15 cellular contexts compared by ENCODE assay signal in the genomic region with DNA sequence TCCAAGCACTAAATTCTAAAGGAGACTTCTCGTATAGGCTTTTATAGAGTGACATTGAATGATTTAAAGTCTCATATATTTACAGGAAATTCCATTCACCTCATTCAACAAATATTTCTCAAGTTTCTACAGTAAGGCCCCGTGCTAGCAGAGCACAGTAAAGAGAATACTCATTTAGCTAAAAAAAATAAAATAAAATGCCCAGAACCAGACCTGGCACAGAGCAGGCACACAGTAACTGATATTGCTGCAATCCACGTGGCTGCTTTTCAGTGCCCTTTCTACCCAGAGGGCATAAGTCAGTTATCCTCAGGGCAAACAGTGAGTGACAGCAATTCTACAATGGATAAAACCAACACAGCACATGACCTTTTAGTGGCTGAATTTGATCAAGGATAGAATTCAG. TPM values are rescaled to one million over a fixed set of nuclear protein-coding genes. Genes with fewer than 3 reads are reported as not detected.
DNase-seq lines count a peak whose midpoint lies in the region; ATAC-seq, FAIRE-seq and TF ChIP-seq lines count a peak whose summit lies in the region.
"Had no signal": no experiment of that assay in that cellular context is flagged by ENCODE, and none has a peak within 500 bp of the region (broad histone marks: within the 10 kb centered on the region; RNA-seq: fewer than 3 reads in every experiment).

No MANE protein-coding gene starts in this region.

- CTCF ChIA-PET in AG04450 (lab: Charles Lee): interaction anchor here (1.4 kb wide), 1 partner anchor 325 kb away, joined by 3 read pairs; no protein-coding TSS in a partner anchor
- CTCF ChIA-PET in activated CD8-positive, alpha-beta T cell treated with anti-CD3 and anti-CD28 coated beads for 36 hours (lab: Charles Lee): no interaction called here

- no peaks in the 10 kb centered on the region for H4K20me1 ChIP-seq in astrocyte (ENCODE audit: insufficient read depth, low read length)
- H4K20me1 ChIP-seq: BLaER1 treated with 17β-estradiol and CSF1 and Interleukin-3, amounts not matched to agents 10 nM and 100 nM had no signal

- intact Hi-C loops in activated CD8-positive, alpha-beta T cell treated with anti-CD3 and anti-CD28 coated beads for 36 hours (cut with micrococcal nuclease): no loop called here

- H3K4me3 ChIP-seq in AG04450 (ENCODE audit: low read depth, low read length): no peak overlapping the region
- H3K4me3 ChIP-seq in astrocyte (ENCODE audit: insufficient read depth, low read depth, low read length): no peak overlapping the region
- H3K4me3 ChIP-seq in right atrium auricular region: no peak overlapping the region
- H3K4me3 ChIP-seq: BLaER1 treated with 17β-estradiol and CSF1 and Interleukin-3, amounts not matched to agents 10 nM and 100 nM; cardiac muscle cell; esophagus squamous epithelium; upper lobe of right lung had no signal

- no peak overlapping the region for H3K27ac Mint-ChIP-seq in astrocyte (ENCODE audit: unreplicated experiment)
- H3K27ac Mint-ChIP-seq in activated CD8-positive, alpha-beta T cell treated with anti-CD3 and anti-CD28 coated beads for 36 hours: no peak overlapping the region
- H3K27ac Mint-ChIP-seq: activated T-helper 1 cell treated with anti-CD3 and anti-CD28 coated beads, Interleukin-12 subunit alpha, Interleukin-12 subunit beta, Interleukin-2, Interleukin-4 antibody, amounts not matched to agents 30 ng/mL and 10 ng/mL and 1 ng/mL, durations not matched to agents 14 hours and 24 hours and 36 hours had no signal

- H3K79me2 ChIP-seq in astrocyte (ENCODE audit: insufficient read depth, low read length): no peaks in the 10 kb centered on the region

- H3K4me2 ChIP-seq in astrocyte (ENCODE audit: low read length): peak overlapping the region; percentile 36
- H3K4me2 ChIP-seq: BLaER1 treated with 17β-estradiol and CSF1 and Interleukin-3, amounts not matched to agents 10 nM and 100 nM had no signal

- TF ChIP-seq CTCF in AG04450 (IDR thresholded peaks at IDR 0.05; ENCODE audit: low read depth, low read length) (no peak), astrocyte (IDR thresholded peaks at IDR 0.05; ENCODE audit: insufficient read depth, low read depth, low read length) (no peak), right atrium auricular region (IDR thresholded peaks at IDR 0.05) (no peak)
- TF ChIP-seq CTCF in activated CD8-positive, alpha-beta T cell treated with anti-CD3 and anti-CD28 coated beads for 36 hours (IDR thresholded peaks at IDR 0.05): no peak

- peak overlapping the region; percentile 6 for H3K9ac ChIP-seq in astrocyte (ENCODE audit: low read length)
- H3K9ac ChIP-seq: BLaER1 treated with 17β-estradiol and CSF1 and Interleukin-3, amounts not matched to agents 10 nM and 100 nM had no signal

- ATAC-seq in activated CD8-positive, alpha-beta T cell treated with anti-CD3 and anti-CD28 coated beads for 36 hours: no peak
- ATAC-seq: upper lobe of right lung had no signal

- no peaks in the 10 kb centered on the region for H3K9me3 ChIP-seq in AG04450 (ENCODE audit: control insufficient read depth, insufficient read depth, low read length)
- no peaks in the 10 kb centered on the region for H3K9me3 ChIP-seq in astrocyte (ENCODE audit: insufficient read depth, low read depth, low read length)
- H3K9me3 ChIP-seq in right atrium auricular region: no peaks in the 10 kb centered on the region
- H3K9me3 ChIP-seq: BLaER1 treated with 17β-estradiol and CSF1 and Interleukin-3, amounts not matched to agents 10 nM and 100 nM; esophagus squamous epithelium; upper lobe of right lung had no signal

- peaks cover 9% of the 10 kb centered on the region for H3K4me1 Mint-ChIP-seq in astrocyte (ENCODE audit: low read depth, unreplicated experiment)
- H3K4me1 Mint-ChIP-seq in activated CD8-positive, alpha-beta T cell treated with anti-CD3 and anti-CD28 coated beads for 36 hours (ENCODE audit: low read depth): no peaks in the 10 kb centered on the region
- H3K4me1 Mint-ChIP-seq: neural crest cell had no signal

- no peaks in the 10 kb centered on the region for H3K27me3 ChIP-seq in AG04450 (ENCODE audit: control insufficient read depth, insufficient read depth, low read length)
- no peaks in the 10 kb centered on the region for H3K27me3 ChIP-seq in astrocyte (ENCODE audit: insufficient read depth, low read length)
- no peaks in the 10 kb centered on the region for H3K27me3 ChIP-seq in right atrium auricular region
- H3K27me3 ChIP-seq: BLaER1 treated with 17β-estradiol and CSF1 and Interleukin-3, amounts not matched to agents 10 nM and 100 nM; cardiac muscle cell; upper lobe of right lung had no signal

- POLR2A ChIA-PET in AG04450 (lab: Yijun Ruan, JAX): interaction anchor here (0.6 to 1.2 kb wide), 3 partner anchors 118 to 411 kb away, joined by 3 read pairs; no protein-coding TSS in a partner anchor
- POLR2A ChIA-PET in activated CD8-positive, alpha-beta T cell treated with anti-CD3 and anti-CD28 coated beads for 36 hours (lab: Charles Lee): no interaction called here

- no peak for DNase-seq in AG04450 (ENCODE audit: low read depth, low spot score)
- DNase-seq in HS-5 (ENCODE audit: low read depth): peak; percentile 51
- peak; percentile 60 for DNase-seq in astrocyte (ENCODE audit: low read depth)
- peak; percentile 67 for DNase-seq in kidney tubule cell (ENCODE audit: low spot score)
- DNase-seq in activated CD8-positive, alpha-beta T cell treated with anti-CD3 and anti-CD28 coated beads for 36 hours: no peak
- DNase-seq in activated CD4-positive, alpha-beta T cell treated with anti-CD3 and anti-CD28 coated beads, Interleukin-2, amount 50 U/mL, for 48 hours: no peak
- no peak for DNase-seq in mucosa of gallbladder (ENCODE audit: low spot score)
- DNase-seq in right atrium auricular region (ENCODE audit: low spot score): no peak
- DNase-seq: esophagus squamous epithelium, NCI-H1092 treated with DMSO at 0.1 percent for 48 hours, upper lobe of right lung had no signal

- H3K36me3 ChIP-seq in astrocyte (ENCODE audit: insufficient read depth, low read length): no peaks in the 10 kb centered on the region
- H3K36me3 ChIP-seq in right atrium auricular region: no peaks in the 10 kb centered on the region
- H3K36me3 ChIP-seq: BLaER1 treated with 17β-estradiol and CSF1 and Interleukin-3, amounts not matched to agents 10 nM and 100 nM; cardiac muscle cell; esophagus squamous epithelium; upper lobe of right lung had no signal

- no peak overlapping the region for H3K4me3 Mint-ChIP-seq in astrocyte (ENCODE audit: unreplicated experiment)
- no peak overlapping the region for H3K4me3 Mint-ChIP-seq in activated CD8-positive, alpha-beta T cell treated with anti-CD3 and anti-CD28 coated beads for 36 hours
- H3K4me3 Mint-ChIP-seq: activated T-helper 1 cell treated with anti-CD3 and anti-CD28 coated beads, Interleukin-12 subunit alpha, Interleukin-12 subunit beta, Interleukin-2, Interleukin-4 antibody, amounts not matched to agents 30 ng/mL and 10 ng/mL and 1 ng/mL, durations not matched to agents 14 hours and 24 hours and 36 hours; neural crest cell had no signal

- H3K9me3 Mint-ChIP-seq in astrocyte (ENCODE audit: unreplicated experiment): peaks cover 2% of the 10 kb centered on the region
- H3K9me3 Mint-ChIP-seq in activated CD8-positive, alpha-beta T cell treated with anti-CD3 and anti-CD28 coated beads for 36 hours: no peaks in the 10 kb centered on the region
- H3K9me3 Mint-ChIP-seq: activated T-helper 1 cell treated with anti-CD3 and anti-CD28 coated beads, Interleukin-12 subunit alpha, Interleukin-12 subunit beta, Interleukin-2, Interleukin-4 antibody, amounts not matched to agents 30 ng/mL and 10 ng/mL and 1 ng/mL, durations not matched to agents 14 hours and 24 hours and 36 hours had no signal

- peak overlapping the region; percentile 7 for H2AFZ ChIP-seq in astrocyte (ENCODE audit: low read depth, low read length)

- H3K36me3 Mint-ChIP-seq in astrocyte (ENCODE audit: low read depth, unreplicated experiment): no peaks in the 10 kb centered on the region
- H3K36me3 Mint-ChIP-seq in activated CD8-positive, alpha-beta T cell treated with anti-CD3 and anti-CD28 coated beads for 36 hours (ENCODE audit: low read depth): no peaks in the 10 kb centered on the region

- H3K4me1 ChIP-seq in astrocyte (ENCODE audit: insufficient read depth, low read length): peaks cover 10% of the 10 kb centered on the region
- no peaks in the 10 kb centered on the region for H3K4me1 ChIP-seq in right atrium auricular region
- H3K4me1 ChIP-seq: BLaER1 treated with 17β-estradiol and CSF1 and Interleukin-3, amounts not matched to agents 10 nM and 100 nM; esophagus squamous epithelium; upper lobe of right lung had no signal

- peaks cover 6% of the 10 kb centered on the region for H3K27me3 Mint-ChIP-seq in astrocyte (ENCODE audit: low read depth, unreplicated experiment)
- H3K27me3 Mint-ChIP-seq in activated CD8-positive, alpha-beta T cell treated with anti-CD3 and anti-CD28 coated beads for 36 hours: peaks cover 3% of the 10 kb centered on the region

- no peak for FAIRE-seq in astrocyte (lab: Jason Lieb, UNC)

- peak overlapping the region; percentile 61 for H3K27ac ChIP-seq in AG04450 (ENCODE audit: low read depth, low read length)
- H3K27ac ChIP-seq in astrocyte (ENCODE audit: low read depth, low read length): peak overlapping the region; percentile 29
- no peak overlapping the region for H3K27ac ChIP-seq in right atrium auricular region
- H3K27ac ChIP-seq: BLaER1 treated with 17β-estradiol and CSF1 and Interleukin-3, amounts not matched to agents 10 nM and 100 nM; cardiac muscle cell; esophagus squamous epithelium; upper lobe of right lung had no signal

RNA-seq across cellular contexts. Expression of a gene that starts 52.6 kb away (rescaled TPM):
- polyA plus RNA-seq in AG04450 (2011; rRNA removed): 138 and 192 TPM in 2 replicates
- polyA minus RNA-seq in AG04450 (2011; rRNA and poly(A)+ RNA removed): 48.5 and 82.6 TPM in 2 replicates
- total RNA-seq in astrocyte: 141 and 157 TPM in 2 replicates
- 100 to 1,000 TPM; 114 to 115 TPM for total RNA-seq in activated CD8-positive, alpha-beta T cell treated with anti-CD3 and anti-CD28 coated beads for 36 hours
- 93.6 TPM for total RNA-seq in mucosa of gallbladder
- 10 to 100 TPM; 42.9 to 53.2 TPM for total RNA-seq in right atrium auricular region

Comparison
In these comparisons a context has a peak if more than half of its experiments do, and no peak if none do; other contexts are left out.
1. DNase-seq: peak in HS-5 (single experiment), astrocyte (single experiment) and kidney tubule cell (single experiment); none in AG04450 (single experiment), activated CD8-positive, alpha-beta T cell treated with anti-CD3 and anti-CD28 coated beads for 36 hours (single experiment), activated CD4-positive, alpha-beta T cell treated with anti-CD3 and anti-CD28 coated beads, Interleukin-2, amount 50 U/mL, for 48 hours (0 of 2), mucosa of gallbladder (single experiment) and right atrium auricular region (single experiment).
2. H3K27ac ChIP-seq: peak in AG04450 (single experiment) and astrocyte (single experiment); none in right atrium auricular region (0 of 2).